1 cellular context compared by ENCODE assay signal in the genomic region with DNA sequence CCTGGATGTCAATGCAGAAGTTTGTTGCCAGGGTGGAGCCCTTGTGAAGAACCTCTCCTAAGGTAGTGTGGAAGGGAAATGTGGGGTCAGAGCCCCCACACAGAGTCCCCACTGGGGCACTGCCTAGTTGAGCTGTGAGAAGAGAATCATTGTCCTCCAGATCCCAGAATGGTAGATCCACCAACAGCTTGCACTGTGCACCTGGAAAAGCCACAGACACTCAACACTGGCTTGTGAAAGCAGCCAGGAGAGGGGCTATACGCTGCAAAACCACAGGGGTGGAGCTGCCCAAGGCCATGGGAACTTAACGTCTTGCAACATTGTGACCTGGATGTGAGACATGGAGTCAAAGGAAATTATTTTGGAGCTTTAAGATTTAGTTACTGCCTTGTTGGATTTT. TPM values are rescaled to one million over a fixed set of nuclear protein-coding genes. Genes with fewer than 3 reads are reported as not detected.
"Had no signal": no experiment of that assay in that cellular context is flagged by ENCODE, and none has a peak within 500 bp of the region (broad histone marks: within the 10 kb centered on the region; RNA-seq: fewer than 3 reads in every experiment).

No MANE protein-coding gene starts in this region.

RNA-seq across cellular contexts. Expression of a gene that starts 55.2 kb away (rescaled TPM):
- total RNA-seq: PC-3 had no signal
